In genomic region chrX:97123001-97123400, GRCh38 we compare ENCODE assay signal across 8 cellular contexts.
"Had no signal": no experiment of that assay in that cellular context is flagged by ENCODE, and none has a peak within 500 bp of the region (broad histone marks: within the 10 kb centered on the region; RNA-seq: fewer than 3 reads in every experiment).

No MANE protein-coding gene starts in this region.

- FAIRE-seq: G401.6, GM12878, GM12891, GM12892, GM18507, GM19239 had no signal

- ATAC-seq: GM12878 had no signal

- H3K4me3 ChIP-seq: GM12878 had no signal

- DNase-seq: GDM1, GF-D8 had no signal
